Comparison of ENCODE assay signal across 26 cellular contexts in genomic region chr1:39981385-39981784, GRCh38. TPM values are rescaled to one million over a fixed set of nuclear protein-coding genes. Genes with fewer than 3 reads are reported as not detected.
DNase-seq lines count a peak whose midpoint lies in the region; ATAC-seq, FAIRE-seq and TF ChIP-seq lines count a peak whose summit lies in the region.
"Had no signal": no experiment of that assay in that cellular context is flagged by ENCODE, and none has a peak within 500 bp of the region (broad histone marks: within the 10 kb centered on the region; RNA-seq: fewer than 3 reads in every experiment).

No MANE protein-coding gene starts in this region.

- POLR2A ChIA-PET in K562 (lab: Yijun Ruan, JAX): no interaction called here

- FAIRE-seq in K562 (lab: Jason Lieb, UNC) (no peak), keratinocyte (lab: Jason Lieb, UNC) (no peak)
- FAIRE-seq: A204.1, endometrium had no signal

- H3K9me1 ChIP-seq in K562 (ENCODE audit: control insufficient read depth, insufficient read depth, low read length) (no peaks in the 10 kb centered on the region), keratinocyte (ENCODE audit: control insufficient read depth, extremely low read depth, insufficient read depth, low read length) (no peaks in the 10 kb centered on the region)

- no TSS peak for BruUV-seq in K562 (replicated peaks; lab: Mats Ljungman, UMichigan)

- no peak for TF ChIP-seq POLR2A in K562 (conservative IDR thresholded peaks at IDR 0.05)
- no peak for TF ChIP-seq POLR2A in thyroid gland (IDR thresholded peaks at IDR 0.05)

- ATAC-seq in activated naive CD4-positive, alpha-beta T cell treated with anti-CD3 and anti-CD28 coated beads, Interleukin-2, amount 50 U/mL, for 72 hours: no peak
- ATAC-seq in K562: no peak
- no peak for ATAC-seq in sciatic nerve
- ATAC-seq: body of pancreas; gastrocnemius medialis; lower lobe of right lung; natural killer cell treated with Interleukin-12 subunit alpha and Interleukin-12 subunit beta and Interleukin-15 and Interleukin-18, amount 100 ng/mL, for 72 hours; stimulated activated effector memory CD8-positive, alpha-beta T cell treated with anti-CD3 and anti-CD28 coated beads, Interleukin-12 subunit alpha, Interleukin-12 subunit beta, amount 100 ng/mL, for 72 hours had no signal

- H3K36me3 ChIP-seq in K562 (ENCODE audit: control insufficient read depth, insufficient read depth, low read length) (no peaks in the 10 kb centered on the region), keratinocyte (ENCODE audit: control insufficient read depth in 2 of 2, extremely low read depth in 1 of 2, insufficient read depth in 2 of 2, low read length in 2 of 2) (no peaks in the 10 kb centered on the region), thyroid gland (no peaks in the 10 kb centered on the region)
- H3K36me3 ChIP-seq: adrenal gland, esophagus squamous epithelium, gastrocnemius medialis, lower lobe of right lung, SJCRH30 had no signal

- H3K4me2 ChIP-seq in K562 (ENCODE audit: insufficient read depth, low read length) (no peak overlapping the region), keratinocyte (ENCODE audit: control insufficient read depth, extremely low read depth, insufficient read depth, low read depth, low read length) (peak overlapping the region; percentile 39)

- H3K4me3 ChIP-seq in K562: no peak overlapping the region
- no peak overlapping the region for H3K4me3 ChIP-seq in keratinocyte (ENCODE audit: control insufficient read depth in 2 of 3, extremely low read depth in 1 of 3, insufficient read depth in 2 of 3, low read depth in 1 of 3, low read length in 3 of 3)
- H3K4me3 ChIP-seq in thyroid gland (replicated peaks in 1 of 3): no peak overlapping the region
- H3K4me3 ChIP-seq: adrenal gland, body of pancreas, esophagus squamous epithelium, gastrocnemius medialis, lower lobe of right lung, SJCRH30 had no signal

- no peak for TF ChIP-seq EP300 in K562 (IDR thresholded peaks at IDR 0.05; ENCODE audit: low read length)

- CTCF ChIA-PET in K562 (lab: Yijun Ruan, JAX; ENCODE audit: low intra/inter-chr PET ratio): no interaction called here

- intact Hi-C loops in K562 (cut with micrococcal nuclease): no loop called here
- intact Hi-C loops in sciatic nerve (cut with DNase I): no loop called here
- intact Hi-C loops in thyroid gland (cut with DNase I): no loop called here

- dilution Hi-C loops in keratinocyte (cut with MboI; ENCODE audit: extremely low pct_ligation_motif_present, low sequenced_read_pairs): no loop called here

- no peaks in the 10 kb centered on the region for H3K79me2 ChIP-seq in K562 (ENCODE audit: control insufficient read depth, insufficient read depth, low read length)
- no peaks in the 10 kb centered on the region for H3K79me2 ChIP-seq in keratinocyte (ENCODE audit: control insufficient read depth, insufficient read depth, low read length)

- H4K20me1 ChIP-seq in K562 (replicated peaks; ENCODE audit: control insufficient read depth, insufficient read depth, low read length): no peaks in the 10 kb centered on the region
- H4K20me1 ChIP-seq in keratinocyte (ENCODE audit: control insufficient read depth, extremely low read depth, insufficient read depth, low read length): no peaks in the 10 kb centered on the region

- H3K27ac ChIP-seq in K562 (ENCODE audit: extremely low read depth, low read depth, low read length) (no peak overlapping the region), keratinocyte (ENCODE audit: control insufficient read depth, insufficient read depth, low read length) (peak overlapping the region; percentile 60), thyroid gland (no peak overlapping the region)
- H3K27ac ChIP-seq: adrenal gland, body of pancreas, gastrocnemius medialis, lower lobe of right lung, SJCRH30 had no signal

- no peaks in the 10 kb centered on the region for H3K27me3 ChIP-seq in K562 (ENCODE audit: control insufficient read depth in 2 of 2, insufficient read depth in 2 of 2, low read length in 2 of 2)
- no peaks in the 10 kb centered on the region for H3K27me3 ChIP-seq in keratinocyte (ENCODE audit: control insufficient read depth, extremely low read depth, insufficient read depth, low read length)
- H3K27me3 ChIP-seq in thyroid gland: no peaks in the 10 kb centered on the region
- H3K27me3 ChIP-seq: adrenal gland, body of pancreas, esophagus squamous epithelium, SJCRH30 had no signal

- no peak for DNase-seq in activated naive CD4-positive, alpha-beta T cell treated with anti-CD3 and anti-CD28 coated beads, Interleukin-2, amount 50 U/mL, for 72 hours (ENCODE audit: low spot score in 2 of 2)
- DNase-seq in activated naive CD4-positive, alpha-beta T cell treated with anti-CD3 and anti-CD28 coated beads, Interleukin-2, amount 50 U/mL, for 16 hours: no peak
- no peak for DNase-seq in K562 (ENCODE audit: extremely low read depth in 1 of 4, low spot score in 3 of 4)
- DNase-seq in keratinocyte (ENCODE audit: low read depth, low spot score): no peak
- DNase-seq in sciatic nerve (ENCODE audit: low spot score): no peak
- no peak for DNase-seq in NOMO-1 (lab: John Stamatoyannopoulos, UW; ENCODE audit: unreplicated experiment in 2 of 2)
- no peak for DNase-seq in NK-92 (lab: John Stamatoyannopoulos, UW; ENCODE audit: unreplicated experiment)
- no peak for DNase-seq in thyroid gland
- DNase-seq: activated CD4-positive, alpha-beta T cell treated with anti-CD3 and anti-CD28 coated beads, Interleukin-2, amount 50 U/mL, for 1 hour; activated CD4-positive, CD25-positive, alpha-beta regulatory T cell; activated T-cell treated with anti-CD3 and anti-CD28 coated beads, Interleukin-2, amount 50 U/mL, for 24 hours; adrenal gland; AML-193; body of pancreas; CD4-positive, alpha-beta memory T cell; esophagus squamous epithelium; gastrocnemius medialis; lower lobe of right lung; NCI-H1436 treated with DMSO at 0.1 percent for 48 hours; NCI-H345; SJCRH30; T-helper 1 cell had no signal

- H3K9me3 Mint-ChIP-seq in activated naive CD4-positive, alpha-beta T cell treated with anti-CD3 and anti-CD28 coated beads, Interleukin-2, amount 50 U/mL, for 72 hours: no peaks in the 10 kb centered on the region
- H3K9me3 Mint-ChIP-seq: activated T-cell treated with anti-CD3 and anti-CD28 coated beads, Interleukin-2, amount 50 U/mL, for 24 hours; CD4-positive, alpha-beta memory T cell; natural killer cell treated with Interleukin-12 subunit alpha and Interleukin-12 subunit beta and Interleukin-15 and Interleukin-18, amount 100 ng/mL, for 72 hours; stimulated activated effector memory CD8-positive, alpha-beta T cell treated with anti-CD3 and anti-CD28 coated beads, Interleukin-12 subunit alpha, Interleukin-12 subunit beta, amount 100 ng/mL, for 72 hours had no signal

- H3K27ac Mint-ChIP-seq in activated naive CD4-positive, alpha-beta T cell treated with anti-CD3 and anti-CD28 coated beads, Interleukin-2, amount 50 U/mL, for 72 hours: peak overlapping the region; percentile 57 to 81
- H3K27ac Mint-ChIP-seq: activated T-cell treated with anti-CD3 and anti-CD28 coated beads, Interleukin-2, amount 50 U/mL, for 24 hours; natural killer cell treated with Interleukin-12 subunit alpha and Interleukin-12 subunit beta and Interleukin-15 and Interleukin-18, amount 100 ng/mL, for 72 hours; stimulated activated effector memory CD8-positive, alpha-beta T cell treated with anti-CD3 and anti-CD28 coated beads, Interleukin-12 subunit alpha, Interleukin-12 subunit beta, amount 100 ng/mL, for 72 hours had no signal

- H3K9ac ChIP-seq in K562 (ENCODE audit: insufficient read depth in 1 of 2, low read depth in 2 of 2, low read length in 2 of 2) (no peak overlapping the region), keratinocyte (ENCODE audit: control insufficient read depth, extremely low read depth, insufficient read depth, low read length) (no peak overlapping the region)

- WGBS in K562 (ENCODE audit: insufficient coverage, low coverage, missing lambda C conversion rate): 82% methylated on average over 8 of the region's 9 CpGs
- 93 to 94% methylated on average over 9 of the region's 9 CpGs for WGBS in thyroid gland, 2 donors

- TF ChIP-seq CTCF in K562 (IDR thresholded peaks at IDR 0.05 in 2 of 3, conservative IDR thresholded peaks at IDR 0.05 in 1 of 3; ENCODE audit: insufficient read depth in 2 of 3, low read depth in 1 of 3, low read length in 3 of 3) (no peak), keratinocyte (optimal IDR thresholded peaks at IDR 0.05 in 1 of 3, IDR thresholded peaks at IDR 0.05 in 1 of 3, conservative IDR thresholded peaks at IDR 0.05 in 1 of 3; ENCODE audit: extremely low read depth in 1 of 3, insufficient read depth in 2 of 3, low read length in 3 of 3) (no peak), thyroid gland (IDR thresholded peaks at IDR 0.05) (no peak)

- H3K9me3 ChIP-seq in K562 (replicated peaks; ENCODE audit: control insufficient read depth, insufficient read depth, low read depth, low read length) (no peaks in the 10 kb centered on the region), keratinocyte (ENCODE audit: control insufficient read depth, low read depth, low read length) (no peaks in the 10 kb centered on the region), thyroid gland (no peaks in the 10 kb centered on the region)
- H3K9me3 ChIP-seq: adrenal gland, body of pancreas, esophagus squamous epithelium, gastrocnemius medialis, lower lobe of right lung, SJCRH30 had no signal

- no peak overlapping the region for H2AFZ ChIP-seq in K562 (ENCODE audit: low read depth, low read length)
- no peak overlapping the region for H2AFZ ChIP-seq in keratinocyte (ENCODE audit: control insufficient read depth, low read length)

- in situ Hi-C loops in K562 (cut with MboI): loop anchor here (5.0 kb wide), 1 partner anchor 159 kb away; no protein-coding TSS in a partner anchor

- TF ChIP-seq RAD21 in K562 (CRISPR knock-in tag; conservative IDR thresholded peaks at IDR 0.05 in 1 of 2, IDR thresholded peaks at IDR 0.05 in 1 of 2): no peak

- H3K36me3 Mint-ChIP-seq in activated naive CD4-positive, alpha-beta T cell treated with anti-CD3 and anti-CD28 coated beads, Interleukin-2, amount 50 U/mL, for 72 hours: no peaks in the 10 kb centered on the region
- H3K36me3 Mint-ChIP-seq: CD4-positive, alpha-beta memory T cell; natural killer cell treated with Interleukin-12 subunit alpha and Interleukin-12 subunit beta and Interleukin-15 and Interleukin-18, amount 100 ng/mL, for 72 hours; stimulated activated effector memory CD8-positive, alpha-beta T cell treated with anti-CD3 and anti-CD28 coated beads, Interleukin-12 subunit alpha, Interleukin-12 subunit beta, amount 100 ng/mL, for 72 hours had no signal

- H3K4me1 ChIP-seq in K562 (replicated peaks in 1 of 2; ENCODE audit: control insufficient read depth in 2 of 2, insufficient read depth in 2 of 2, low read length in 2 of 2): peaks cover 3 to 8% of the 10 kb centered on the region in 2 experiments; a peak in 4 of 5 replicates
- H3K4me1 ChIP-seq in keratinocyte (ENCODE audit: control insufficient read depth, extremely low read depth, insufficient read depth, low read length): peaks cover 40% of the 10 kb centered on the region
- H3K4me1 ChIP-seq in thyroid gland: no peaks in the 10 kb centered on the region
- H3K4me1 ChIP-seq: adrenal gland, gastrocnemius medialis, lower lobe of right lung had no signal

RNA-seq across cellular contexts. Expression of gene MFSD2A, which starts 26.4 kb away (rescaled TPM):
- 1 to 10 TPM; 2.6 to 7.1 TPM for total RNA-seq in activated naive CD4-positive, alpha-beta T cell treated with anti-CD3 and anti-CD28 coated beads, Interleukin-2, amount 50 U/mL, for 72 hours
- total RNA-seq in K562 (2011; cell fraction: chromatin; rRNA removed; ENCODE audit: low replicate concordance): 0.46 TPM in 1 of 2 replicates, not detected in the other
- total RNA-seq in K562 (2011; cell fraction: nucleolus; rRNA removed): 0.67 TPM in 1 of 2 replicates, not detected in the other
- 0.37 TPM in 1 of 2 replicates, not detected in the other for total RNA-seq in K562 (2011; cell fraction: nucleoplasm; rRNA removed)
- total RNA-seq in K562 (2014; rRNA removed): not detected in 2 replicates
- total RNA-seq in K562 (2014; rRNA removed; fragmentation: Illumina TruSeq; extraction: Trizol): 0.07 TPM in 1 of 2 replicates, not detected in the other
- 0.40 TPM in 1 of 2 replicates, not detected in the other for total RNA-seq in K562 (2015; rRNA removed; fragmentation: Illumina TruSeq; extraction: Trizol)
- total RNA-seq in K562 (2021): 0.18 and 0.33 TPM in 2 replicates
- 0.06 and 0.19 TPM in 2 replicates for polyA plus RNA-seq in K562 (2011; rRNA removed)
- polyA plus RNA-seq in K562 (2011; cell fraction: cytosol; rRNA removed): 0.10 and 0.13 TPM in 2 replicates
- 0.51 and 0.67 TPM in 2 replicates for polyA plus RNA-seq in K562 (2011; cell fraction: nucleus; rRNA removed)
- 0.04 and 0.14 TPM in 2 replicates for polyA plus RNA-seq in K562 (2012)
- 0.11 and 0.15 TPM in 2 replicates for polyA plus RNA-seq in K562 (2014; fragmentation: Illumina TruSeq; extraction: Trizol)
- polyA plus RNA-seq in K562 (2014; fragmentation: Nextera tagmentation; extraction: Ambion mirVana): not detected
- not detected in 2 replicates for polyA plus RNA-seq in K562 (2014; rRNA removed)
- 0.35 TPM in 1 of 2 replicates, not detected in the other for polyA minus RNA-seq in K562 (2011; rRNA and poly(A)+ RNA removed)
- not detected in 2 replicates for polyA minus RNA-seq in K562 (2011; cell fraction: cytosol; rRNA and poly(A)+ RNA removed)
- 0.78 TPM in 1 of 2 replicates, not detected in the other for polyA minus RNA-seq in K562 (2011; cell fraction: nucleus; rRNA and poly(A)+ RNA removed)
- polyA plus RNA-seq in keratinocyte: 50.1 to 62.5 TPM (median 57.0 TPM) in 3 replicates
- 12.6 TPM for polyA plus RNA-seq in keratinocyte (2011; ENCODE audit: low read depth)
- 27.3 and 32.3 TPM in 2 replicates for polyA plus RNA-seq in keratinocyte (2011; cell fraction: cytosol; rRNA removed)
- polyA plus RNA-seq in keratinocyte (2011; cell fraction: nucleus; rRNA removed): 199 and 235 TPM in 2 replicates
- 33.2 and 47.8 TPM in 2 replicates for polyA plus RNA-seq in keratinocyte (2012; ENCODE audit: low replicate concordance)
- 59.1 to 118 TPM (median 79.8 TPM) in 3 replicates for polyA minus RNA-seq in keratinocyte
- 25.9 TPM for polyA minus RNA-seq in keratinocyte (2011; cell fraction: cytosol; rRNA and poly(A)+ RNA removed)
- 60.7 and 73.3 TPM in 2 replicates for polyA minus RNA-seq in keratinocyte (2011; cell fraction: nucleus; rRNA and poly(A)+ RNA removed)
- total RNA-seq in sciatic nerve: 12.3 TPM
- total RNA-seq in thyroid gland: 10 to 100 TPM in 2 of 4 donors, 1 to 10 TPM in 2; 8.9 to 60.8 (median 16.5) TPM

RNA-seq across cellular contexts. Expression of gene CAP1, which starts 59.1 kb away (rescaled TPM):
- total RNA-seq in activated naive CD4-positive, alpha-beta T cell treated with anti-CD3 and anti-CD28 coated beads, Interleukin-2, amount 50 U/mL, for 72 hours: 100 to 1,000 TPM; 578 to 634 TPM
- total RNA-seq in K562 (2011; cell fraction: chromatin; rRNA removed; ENCODE audit: low replicate concordance): 173 and 189 TPM in 2 replicates
- 98.9 and 116 TPM in 2 replicates for total RNA-seq in K562 (2011; cell fraction: nucleolus; rRNA removed)
- 132 and 136 TPM in 2 replicates for total RNA-seq in K562 (2011; cell fraction: nucleoplasm; rRNA removed)
- total RNA-seq in K562 (2014; rRNA removed) (230 and 251 TPM in 2 replicates), K562 (2014; rRNA removed; fragmentation: Illumina TruSeq; extraction: Trizol) (271 and 311 TPM in 2 replicates), K562 (2015; rRNA removed; fragmentation: Illumina TruSeq; extraction: Trizol) (270 and 271 TPM in 2 replicates), K562 (2021) (322 and 339 TPM in 2 replicates), sciatic nerve (359 TPM), thyroid gland (100 to 1,000 TPM; 204 to 247 (median 227) TPM)
- polyA plus RNA-seq in K562 (2011; rRNA removed) (485 and 488 TPM in 2 replicates), K562 (2014; fragmentation: Illumina TruSeq; extraction: Trizol) (310 and 337 TPM in 2 replicates), K562 (2014; fragmentation: Nextera tagmentation; extraction: Ambion mirVana) (100 to 1,000 TPM; 281 to 658 TPM), K562 (2014; rRNA removed) (269 and 277 TPM in 2 replicates), keratinocyte (891 to 1,048 TPM (median 959 TPM) in 3 replicates)
- 203 and 329 TPM in 2 replicates for polyA plus RNA-seq in K562 (2011; cell fraction: cytosol; rRNA removed)
- polyA plus RNA-seq in K562 (2011; cell fraction: nucleus; rRNA removed): 186 and 410 TPM in 2 replicates
- polyA plus RNA-seq in K562 (2012): 338 and 462 TPM in 2 replicates
- 462 and 519 TPM in 2 replicates for polyA minus RNA-seq in K562 (2011; rRNA and poly(A)+ RNA removed)
- 151 and 156 TPM in 2 replicates for polyA minus RNA-seq in K562 (2011; cell fraction: cytosol; rRNA and poly(A)+ RNA removed)
- 47.5 and 121 TPM in 2 replicates for polyA minus RNA-seq in K562 (2011; cell fraction: nucleus; rRNA and poly(A)+ RNA removed)
- polyA plus RNA-seq in keratinocyte (2011; ENCODE audit: low read depth): 326 TPM
- polyA plus RNA-seq in keratinocyte (2011; cell fraction: cytosol; rRNA removed): 709 and 1,075 TPM in 2 replicates
- polyA plus RNA-seq in keratinocyte (2011; cell fraction: nucleus; rRNA removed): 719 and 800 TPM in 2 replicates
- polyA plus RNA-seq in keratinocyte (2012; ENCODE audit: low replicate concordance): 341 and 764 TPM in 2 replicates
- 321 to 717 TPM (median 599 TPM) in 3 replicates for polyA minus RNA-seq in keratinocyte
- polyA minus RNA-seq in keratinocyte (2011; cell fraction: cytosol; rRNA and poly(A)+ RNA removed): 500 TPM
- polyA minus RNA-seq in keratinocyte (2011; cell fraction: nucleus; rRNA and poly(A)+ RNA removed): 428 and 621 TPM in 2 replicates
